ENCODE assay signal across 3 cellular contexts in genomic region chr5:962386-962785, GRCh38.
TF ChIP-seq lines count a peak whose summit lies in the region.

No MANE protein-coding gene starts in this region.

TF ChIP-seq in SK-N-SH, 30 proteins besides CTCF, POLR2A, EP300 and RAD21:
- TF ChIP-seq TCF12 (IDR thresholded peaks at IDR 0.05), result no peak
- no peak for TF ChIP-seq FOXJ3 (CRISPR knock-in tag; IDR thresholded peaks at IDR 0.05)
- TF ChIP-seq SIN3A (IDR thresholded peaks at IDR 0.05; ENCODE audit: borderline replicate concordance, low read depth, low read length), result no peak
- TF ChIP-seq MXI1 (IDR thresholded peaks at IDR 0.05; ENCODE audit: low read depth, low read length), result no peak
- TF ChIP-seq RXRA (IDR thresholded peaks at IDR 0.05; ENCODE audit: borderline replicate concordance, low read depth), result no peak
- no peak for TF ChIP-seq FOXM1 (IDR thresholded peaks at IDR 0.05; ENCODE audit: low read depth)
- TF ChIP-seq TAF1 (IDR thresholded peaks at IDR 0.05; ENCODE audit: borderline replicate concordance, low read depth, low read length), result no peak
- TF ChIP-seq FOSL2 (IDR thresholded peaks at IDR 0.05; ENCODE audit: borderline replicate concordance, low read depth), result no peak
- TF ChIP-seq GATA2 (CRISPR knock-in tag; IDR thresholded peaks at IDR 0.05), result no peak
- TF ChIP-seq POLR2AphosphoS5 (IDR thresholded peaks at IDR 0.05; ENCODE audit: low read depth, low read length), result no peak
- TF ChIP-seq, protein P1, sequence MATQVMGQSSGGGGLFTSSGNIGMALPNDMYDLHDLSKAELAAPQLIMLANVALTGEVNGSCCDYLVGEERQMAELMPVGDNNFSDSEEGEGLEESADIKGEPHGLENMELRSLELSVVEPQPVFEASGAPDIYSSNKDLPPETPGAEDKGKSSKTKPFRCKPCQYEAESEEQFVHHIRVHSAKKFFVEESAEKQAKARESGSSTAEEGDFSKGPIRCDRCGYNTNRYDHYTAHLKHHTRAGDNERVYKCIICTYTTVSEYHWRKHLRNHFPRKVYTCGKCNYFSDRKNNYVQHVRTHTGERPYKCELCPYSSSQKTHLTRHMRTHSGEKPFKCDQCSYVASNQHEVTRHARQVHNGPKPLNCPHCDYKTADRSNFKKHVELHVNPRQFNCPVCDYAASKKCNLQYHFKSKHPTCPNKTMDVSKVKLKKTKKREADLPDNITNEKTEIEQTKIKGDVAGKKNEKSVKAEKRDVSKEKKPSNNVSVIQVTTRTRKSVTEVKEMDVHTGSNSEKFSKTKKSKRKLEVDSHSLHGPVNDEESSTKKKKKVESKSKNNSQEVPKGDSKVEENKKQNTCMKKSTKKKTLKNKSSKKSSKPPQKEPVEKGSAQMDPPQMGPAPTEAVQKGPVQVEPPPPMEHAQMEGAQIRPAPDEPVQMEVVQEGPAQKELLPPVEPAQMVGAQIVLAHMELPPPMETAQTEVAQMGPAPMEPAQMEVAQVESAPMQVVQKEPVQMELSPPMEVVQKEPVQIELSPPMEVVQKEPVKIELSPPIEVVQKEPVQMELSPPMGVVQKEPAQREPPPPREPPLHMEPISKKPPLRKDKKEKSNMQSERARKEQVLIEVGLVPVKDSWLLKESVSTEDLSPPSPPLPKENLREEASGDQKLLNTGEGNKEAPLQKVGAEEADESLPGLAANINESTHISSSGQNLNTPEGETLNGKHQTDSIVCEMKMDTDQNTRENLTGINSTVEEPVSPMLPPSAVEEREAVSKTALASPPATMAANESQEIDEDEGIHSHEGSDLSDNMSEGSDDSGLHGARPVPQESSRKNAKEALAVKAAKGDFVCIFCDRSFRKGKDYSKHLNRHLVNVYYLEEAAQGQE (IDR thresholded peaks at IDR 0.05; ENCODE audit: low read depth, low read length), result no peak
- no peak for TF ChIP-seq YY1 (IDR thresholded peaks at IDR 0.05; ENCODE audit: low read depth)
- TF ChIP-seq RCOR1 (IDR thresholded peaks at IDR 0.05; ENCODE audit: low read length), result no peak
- TF ChIP-seq CHD2 (IDR thresholded peaks at IDR 0.05; ENCODE audit: low read length, partially characterized antibody), result no peak
- no peak for TF ChIP-seq NRF1 (IDR thresholded peaks at IDR 0.05; ENCODE audit: low read depth, low read length)
- no peak for TF ChIP-seq EZH2phosphoT487 (IDR thresholded peaks at IDR 0.05; ENCODE audit: borderline replicate concordance, low read depth)

TF ChIP-seq in SK-N-SH treated with all-trans-retinoic acid at 6 μM for 48 hours, 23 proteins besides CTCF, POLR2A, EP300 and RAD21:
- TF ChIP-seq, protein P2, sequence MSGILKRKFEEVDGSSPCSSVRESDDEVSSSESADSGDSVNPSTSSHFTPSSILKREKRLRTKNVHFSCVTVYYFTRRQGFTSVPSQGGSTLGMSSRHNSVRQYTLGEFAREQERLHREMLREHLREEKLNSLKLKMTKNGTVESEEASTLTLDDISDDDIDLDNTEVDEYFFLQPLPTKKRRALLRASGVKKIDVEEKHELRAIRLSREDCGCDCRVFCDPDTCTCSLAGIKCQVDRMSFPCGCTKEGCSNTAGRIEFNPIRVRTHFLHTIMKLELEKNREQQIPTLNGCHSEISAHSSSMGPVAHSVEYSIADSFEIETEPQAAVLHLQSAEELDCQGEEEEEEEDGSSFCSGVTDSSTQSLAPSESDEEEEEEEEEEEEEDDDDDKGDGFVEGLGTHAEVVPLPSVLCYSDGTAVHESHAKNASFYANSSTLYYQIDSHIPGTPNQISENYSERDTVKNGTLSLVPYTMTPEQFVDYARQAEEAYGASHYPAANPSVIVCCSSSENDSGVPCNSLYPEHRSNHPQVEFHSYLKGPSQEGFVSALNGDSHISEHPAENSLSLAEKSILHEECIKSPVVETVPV (CRISPR knock-in tag; IDR thresholded peaks at IDR 0.05), result no peak
- TF ChIP-seq TOX (CRISPR knock-in tag; IDR thresholded peaks at IDR 0.05; ENCODE audit: borderline replicate concordance), result no peak

TF ChIP-seq in H1, 55 proteins besides CTCF, POLR2A, EP300 and RAD21:
- TF ChIP-seq TBP (IDR thresholded peaks at IDR 0.05; ENCODE audit: low read depth, low read length) (no peak), ATF3 (IDR thresholded peaks at IDR 0.05; ENCODE audit: insufficient read depth, low read depth, low read length) (no peak), SAP30 (IDR thresholded peaks at IDR 0.05; ENCODE audit: insufficient read depth, insufficient replicate concordance, low read length) (no peak), BACH1 (IDR thresholded peaks at IDR 0.05; ENCODE audit: low read length) (no peak), KDM5A (IDR thresholded peaks at IDR 0.05; ENCODE audit: low read length) (no peak), BRCA1 (IDR thresholded peaks at IDR 0.05; ENCODE audit: low read depth, low read length) (no peak), EZH2 (IDR thresholded peaks at IDR 0.05; ENCODE audit: low read depth, low read length, severe bottlenecking) (no peak)
